In the genomic region with DNA sequence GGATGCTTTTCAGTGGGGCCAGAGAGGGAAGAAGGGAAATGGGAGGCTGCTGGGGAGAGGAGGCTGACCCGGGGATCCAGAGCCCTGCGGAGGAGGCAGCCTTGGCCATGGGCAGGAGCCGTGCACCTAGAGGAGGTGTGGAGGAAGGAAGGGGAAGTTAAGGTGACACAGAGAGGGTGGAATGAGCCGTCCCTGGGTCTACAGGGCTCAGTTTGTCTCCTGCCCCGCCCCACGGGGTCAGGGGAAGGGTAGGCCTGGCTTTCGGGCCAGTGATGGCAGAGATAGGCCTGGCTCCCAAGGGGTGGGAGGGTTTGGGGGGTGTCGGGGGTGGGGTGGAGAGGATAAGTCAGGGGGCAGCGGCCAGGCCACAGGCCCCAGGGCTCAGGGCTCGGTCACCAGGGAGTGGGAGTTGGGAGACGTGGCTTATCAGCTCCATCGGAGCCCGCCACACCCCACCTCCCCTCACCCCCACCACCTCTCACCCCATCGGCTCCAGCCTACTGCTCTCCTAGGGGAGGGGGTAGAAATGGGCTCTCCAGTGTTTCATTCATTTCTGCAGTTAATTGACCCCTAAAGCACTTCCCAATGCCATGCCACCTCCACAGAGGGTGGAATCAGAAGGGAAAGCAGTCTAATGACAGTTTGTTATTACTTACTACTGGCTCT, we compare ENCODE assay signal across 15 cellular contexts. TPM values are rescaled to one million over a fixed set of nuclear protein-coding genes. Genes with fewer than 3 reads are reported as not detected.
"Had no signal": no experiment of that assay in that cellular context is flagged by ENCODE, and none has a peak within 500 bp of the region (broad histone marks: within the 10 kb centered on the region; RNA-seq: fewer than 3 reads in every experiment).

No MANE protein-coding gene starts in this region.

- H3K4me2 ChIP-seq: KMS-11 had no signal

- H3K27me3 ChIP-seq: brain microvascular endothelial cell, MG63 had no signal

- H3K4me3 ChIP-seq: cardiac muscle cell, MG63, SK-N-MC had no signal

- H3K36me3 Mint-ChIP-seq: activated naive CD4-positive, alpha-beta T cell treated with anti-CD3 and anti-CD28 coated beads, Interleukin-2, amount 10 ng/mL, durations not matched to agents 7 days and 5 days; activated naive CD8-positive, alpha-beta T cell treated with anti-CD3 and anti-CD28 coated beads for 36 hours had no signal

- H3K9me3 ChIP-seq: MG63 had no signal

- H3K4me1 Mint-ChIP-seq: activated naive CD4-positive, alpha-beta T cell treated with anti-CD3 and anti-CD28 coated beads, Interleukin-2, amount 10 ng/mL, durations not matched to agents 7 days and 5 days had no signal

- H3K27ac Mint-ChIP-seq: activated CD8-positive, alpha-beta T cell treated with anti-CD3 and anti-CD28 coated beads for 36 hours; activated naive CD4-positive, alpha-beta T cell treated with anti-CD3 and anti-CD28 coated beads, Interleukin-2, amount 10 ng/mL, durations not matched to agents 7 days and 5 days; activated naive CD8-positive, alpha-beta T cell treated with anti-CD3 and anti-CD28 coated beads for 36 hours; activated T-cell treated with anti-CD3 and anti-CD28 coated beads, Interleukin-2, amount 50 U/mL, for 72 hours; activated T-helper 2 cell treated with anti-CD3 and anti-CD28 coated beads, Interferon-gamma antibody, Interleukin-2, Interleukin-4, amounts not matched to agents 10 μg/mL and 5 μg/mL and 100 μg/mL, durations not matched to agents 14 hours and 24 hours and 36 hours; T-helper 2 cell treated with Interferon-gamma antibody and Interleukin-4, amounts not matched to agents 5 μg/mL and 100 μg/mL, for 36 hours had no signal

- H3K36me3 ChIP-seq: brain microvascular endothelial cell, cardiac muscle cell, MG63, WERI-Rb-1 had no signal

- H3K4me3 Mint-ChIP-seq: activated CD8-positive, alpha-beta T cell treated with anti-CD3 and anti-CD28 coated beads for 36 hours; activated naive CD4-positive, alpha-beta T cell treated with anti-CD3 and anti-CD28 coated beads, Interleukin-2, amount 10 ng/mL, durations not matched to agents 7 days and 5 days; activated naive CD8-positive, alpha-beta T cell treated with anti-CD3 and anti-CD28 coated beads for 36 hours; activated T-cell treated with anti-CD3 and anti-CD28 coated beads, Interleukin-2, amount 50 U/mL, for 72 hours; T-helper 2 cell treated with Interferon-gamma antibody and Interleukin-4, amounts not matched to agents 5 μg/mL and 100 μg/mL, for 36 hours had no signal

- H3K9me3 Mint-ChIP-seq: activated CD8-positive, alpha-beta T cell treated with anti-CD3 and anti-CD28 coated beads for 36 hours; activated naive CD4-positive, alpha-beta T cell treated with anti-CD3 and anti-CD28 coated beads, Interleukin-2, amount 10 ng/mL, durations not matched to agents 7 days and 5 days; activated naive CD8-positive, alpha-beta T cell treated with anti-CD3 and anti-CD28 coated beads for 36 hours; activated T-cell treated with anti-CD3 and anti-CD28 coated beads, Interleukin-2, amount 50 U/mL, for 72 hours; activated T-helper 2 cell treated with anti-CD3 and anti-CD28 coated beads, Interferon-gamma antibody, Interleukin-2, Interleukin-4, amounts not matched to agents 10 μg/mL and 5 μg/mL and 100 μg/mL, durations not matched to agents 14 hours and 24 hours and 36 hours; T-helper 2 cell treated with Interferon-gamma antibody and Interleukin-4, amounts not matched to agents 5 μg/mL and 100 μg/mL, for 36 hours had no signal

- H3K27ac ChIP-seq: brain microvascular endothelial cell, cardiac muscle cell, KMS-11, SK-N-MC, WERI-Rb-1 had no signal

- H3K9ac ChIP-seq: KMS-11 had no signal

RNA-seq across cellular contexts. Expression of a gene that starts 39.4 kb away (rescaled TPM):
- total RNA-seq: activated CD8-positive, alpha-beta T cell treated with anti-CD3 and anti-CD28 coated beads for 36 hours; activated naive CD8-positive, alpha-beta T cell treated with anti-CD3 and anti-CD28 coated beads for 36 hours; activated T-cell treated with anti-CD3 and anti-CD28 coated beads, Interleukin-2, amount 50 U/mL, for 72 hours; activated T-helper 2 cell treated with anti-CD3 and anti-CD28 coated beads, Interferon-gamma antibody, Interleukin-2, Interleukin-4, amounts not matched to agents 10 μg/mL and 5 μg/mL and 100 μg/mL, durations not matched to agents 14 hours and 24 hours and 36 hours; cardiac muscle cell; RPMI7951; T-helper 1 cell treated with Interleukin-12 subunit alpha and Interleukin-12 subunit beta and Interleukin-4 antibody, amounts not matched to agents 30 ng/mL and 1 ng/mL, for 36 hours had no signal
- polyA plus RNA-seq: adipose tissue, cardiac muscle cell had no signal
